In the genomic region with DNA sequence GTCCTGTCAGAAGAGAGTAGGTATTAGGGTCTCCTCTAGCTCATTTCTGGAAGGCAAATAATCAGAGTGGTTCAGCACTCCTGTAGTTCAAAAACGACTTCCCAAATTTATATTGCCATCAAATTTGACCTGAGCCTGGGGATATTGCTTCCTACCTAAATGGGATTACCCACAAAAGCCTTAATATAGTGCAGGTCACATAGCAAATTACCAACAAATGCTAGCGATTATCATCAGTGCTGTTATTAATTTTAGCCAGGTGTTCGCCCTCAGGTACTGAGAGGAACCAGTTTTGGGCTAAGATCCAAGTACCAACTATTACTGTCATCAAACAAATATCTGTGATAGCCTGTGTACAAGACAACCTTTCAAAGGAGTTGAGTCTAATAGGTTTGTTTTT, we compare ENCODE assay signal across 21 cellular contexts.
"Had no signal": no experiment of that assay in that cellular context is flagged by ENCODE, and none has a peak within 500 bp of the region (broad histone marks: within the 10 kb centered on the region; RNA-seq: fewer than 3 reads in every experiment).

No MANE protein-coding gene starts in this region.

- DNase-seq: effector CD4-positive, alpha-beta T cell; endodermal cell; erythroblast; immature natural killer cell; left ventricle myocardium superior; mesenchymal stem cell; midbrain; nucleus accumbens; pancreas; right cardiac atrium; small intestine; stimulated activated CD4-positive, alpha-beta T cell treated with anti-CD3 and anti-CD28 coated beads, Interleukin-12 subunit alpha, Interleukin-12 subunit beta, amount 100 ng/mL, for 4 hours; stimulated activated naive CD4-positive, alpha-beta T cell; stomach; substantia nigra; trophoblast cell had no signal

- H3K27ac Mint-ChIP-seq: endodermal cell; immature natural killer cell; natural killer cell treated with Interleukin-12 subunit alpha and Interleukin-12 subunit beta and Interleukin-15 and Interleukin-18, amount 100 ng/mL, for 72 hours; neural progenitor cell; progenitor cell of endocrine pancreas had no signal

- H3K27me3 Mint-ChIP-seq: natural killer cell treated with Interleukin-12 subunit alpha and Interleukin-12 subunit beta and Interleukin-15 and Interleukin-18, amount 100 ng/mL, for 72 hours; progenitor cell of endocrine pancreas had no signal

- H3K4me2 ChIP-seq: neural progenitor cell had no signal

- H3K4me1 ChIP-seq: foreskin keratinocyte, neural progenitor cell, pancreas, stomach had no signal

- H3K4me1 Mint-ChIP-seq: immature natural killer cell, neural progenitor cell had no signal

- H3K27me3 ChIP-seq: neural progenitor cell, pancreas, stomach had no signal

- H3K9me3 Mint-ChIP-seq: natural killer cell treated with Interleukin-12 subunit alpha and Interleukin-12 subunit beta and Interleukin-15 and Interleukin-18, amount 100 ng/mL, for 72 hours had no signal

- H2AFZ ChIP-seq: neural progenitor cell had no signal

- ATAC-seq: foreskin keratinocyte; left ventricle myocardium superior; natural killer cell treated with Interleukin-12 subunit alpha and Interleukin-12 subunit beta and Interleukin-15 and Interleukin-18, amount 100 ng/mL, for 72 hours; pancreas; right cardiac atrium had no signal

- H3K4me3 Mint-ChIP-seq: endodermal cell; immature natural killer cell; natural killer cell treated with Interleukin-12 subunit alpha and Interleukin-12 subunit beta and Interleukin-15 and Interleukin-18, amount 100 ng/mL, for 72 hours; neural progenitor cell had no signal

- H3K9ac ChIP-seq: neural progenitor cell had no signal

- H3K4me3 ChIP-seq: lung, neural progenitor cell, pancreas, stomach had no signal

- H3K9me3 ChIP-seq: pancreas had no signal

- H3K36me3 ChIP-seq: neural progenitor cell, pancreas, stomach had no signal
